In the genomic region with DNA sequence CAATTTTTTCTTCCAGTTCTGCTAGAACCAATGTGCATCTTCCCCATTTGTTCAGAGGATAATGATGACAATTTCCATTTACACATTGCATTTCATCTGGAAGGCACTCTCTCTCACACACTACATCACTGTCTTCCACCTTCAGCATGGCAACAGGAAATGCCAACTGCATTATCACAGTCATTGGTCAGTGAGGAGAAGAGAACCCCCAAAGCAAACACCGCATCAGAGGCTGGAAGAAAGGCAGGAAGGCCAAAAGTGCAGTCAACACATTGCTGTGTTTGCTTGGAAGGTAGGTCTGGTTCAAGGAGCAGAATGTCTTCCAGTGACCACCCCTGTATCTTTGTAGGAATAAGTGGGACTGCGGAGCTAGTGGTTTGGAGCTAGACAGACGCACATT, we compare ENCODE assay signal across 13 cellular contexts.
DNase-seq lines count a peak whose midpoint lies in the region; ATAC-seq lines count a peak whose summit lies in the region.
"Had no signal": no experiment of that assay in that cellular context is flagged by ENCODE, and none has a peak within 500 bp of the region (broad histone marks: within the 10 kb centered on the region; RNA-seq: fewer than 3 reads in every experiment).

No MANE protein-coding gene starts in this region.

- DNase-seq in EH (ENCODE audit: low read depth): peak; percentile 59
- DNase-seq in M059J (ENCODE audit: low read depth): peak; percentile 41
- DNase-seq in T47D (ENCODE audit: low read depth in 1 of 2, low spot score in 1 of 2): peak; percentile 27 to 87
- peak; percentile 21 for DNase-seq in mesenchymal stem cell
- DNase-seq in pons (ENCODE audit: low spot score): no peak
- no peak for DNase-seq in NCI-H2107 (lab: John Stamatoyannopoulos, UW)
- no peak for DNase-seq in HPDE6-E6E7 (ENCODE audit: extremely low spot score)
- DNase-seq in naive thymus-derived CD4-positive, alpha-beta T cell: no peak
- DNase-seq: adrenal gland, psoas muscle, SHP77 treated with DMSO at 0.1 percent for 48 hours had no signal

- peak overlapping the region in 1 of 2 experiments; percentile 10 for H2BK12ac ChIP-seq in mesenchymal stem cell (ENCODE audit: low read length in 2 of 2)

- no peak overlapping the region for H3K18ac ChIP-seq in mesenchymal stem cell (ENCODE audit: low read depth in 1 of 2, low read length in 2 of 2)

- no peak overlapping the region for H3K4me2 ChIP-seq in mesenchymal stem cell (ENCODE audit: low read length, poor library complexity, severe bottlenecking)

- CTCF ChIA-PET in naive thymus-derived CD4-positive, alpha-beta T cell (lab: Charles Lee): no interaction called here

- H2BK5ac ChIP-seq in mesenchymal stem cell (ENCODE audit: low read depth, low read length, poor library complexity, severe bottlenecking): no peak overlapping the region

- no peaks in the 10 kb centered on the region for H3K79me1 ChIP-seq in mesenchymal stem cell (replicated peaks; ENCODE audit: low read length, poor library complexity, severe bottlenecking)

- peaks cover 0 to 15% (median 8%) of the 10 kb centered on the region in 5 donors for H3K27me3 Mint-ChIP-seq in naive thymus-derived CD4-positive, alpha-beta T cell

- intact Hi-C loops in naive thymus-derived CD4-positive, alpha-beta T cell (cut with micrococcal nuclease): no loop called here

- H4K91ac ChIP-seq in mesenchymal stem cell (ENCODE audit: low read length): no peak overlapping the region

- H3K9ac ChIP-seq in mesenchymal stem cell (ENCODE audit: low read length): no peak overlapping the region

- H3K4me3 Mint-ChIP-seq in naive thymus-derived CD4-positive, alpha-beta T cell: no peak overlapping the region

- no peak overlapping the region for H3K4me3 ChIP-seq in mesenchymal stem cell (ENCODE audit: insufficient read depth in 1 of 2, low read depth in 1 of 2, low read length in 2 of 2)
- H3K4me3 ChIP-seq in naive thymus-derived CD4-positive, alpha-beta T cell (ENCODE audit: low read length): no peak overlapping the region
- H3K4me3 ChIP-seq: adrenal gland, psoas muscle had no signal

- H3K27ac Mint-ChIP-seq in naive thymus-derived CD4-positive, alpha-beta T cell: no peak overlapping the region

- no peak overlapping the region for H2AK5ac ChIP-seq in mesenchymal stem cell (ENCODE audit: low read length, severe bottlenecking)

- H3K4ac ChIP-seq in mesenchymal stem cell (ENCODE audit: low read depth in 1 of 2, low read length in 2 of 2): no peak overlapping the region

- POLR2A ChIA-PET in naive thymus-derived CD4-positive, alpha-beta T cell (lab: Charles Lee): no interaction called here

- no peak overlapping the region for H2BK15ac ChIP-seq in mesenchymal stem cell (ENCODE audit: low read depth, poor library complexity, severe bottlenecking)

- H3K36me3 ChIP-seq in mesenchymal stem cell (ENCODE audit: control insufficient read depth in 1 of 2, insufficient read depth in 2 of 2, low read depth in 1 of 2, low read length in 2 of 2): no peaks in the 10 kb centered on the region
- H3K36me3 ChIP-seq in naive thymus-derived CD4-positive, alpha-beta T cell (ENCODE audit: control insufficient read depth in 2 of 3, insufficient read depth in 3 of 3, low read length in 3 of 3): no peaks in the 10 kb centered on the region
- H3K36me3 ChIP-seq: adrenal gland had no signal

- H3K27ac ChIP-seq in mesenchymal stem cell (ENCODE audit: low read length, poor library complexity, severe bottlenecking): no peak overlapping the region
- H3K27ac ChIP-seq in naive thymus-derived CD4-positive, alpha-beta T cell (ENCODE audit: low read depth, low read length): no peak overlapping the region
- H3K27ac ChIP-seq: adrenal gland, C4-2B, psoas muscle, VCaP had no signal

- H3K14ac ChIP-seq in mesenchymal stem cell (ENCODE audit: low read length in 2 of 2): no peak overlapping the region

- 80% methylated on average over 3 of the region's 3 CpGs for WGBS in mesenchymal stem cell

- H3K27me3 ChIP-seq in mesenchymal stem cell (ENCODE audit: control insufficient read depth in 1 of 2, insufficient read depth in 1 of 2, low read length in 2 of 2): no peaks in the 10 kb centered on the region
- H3K27me3 ChIP-seq in naive thymus-derived CD4-positive, alpha-beta T cell (ENCODE audit: control insufficient read depth in 2 of 2, insufficient read depth in 2 of 2, low read length in 2 of 2): no peaks in the 10 kb centered on the region
- H3K27me3 ChIP-seq: adrenal gland had no signal

- no peaks in the 10 kb centered on the region for H3K9me3 Mint-ChIP-seq in naive thymus-derived CD4-positive, alpha-beta T cell

- H3K4me1 ChIP-seq in mesenchymal stem cell (ENCODE audit: control insufficient read depth, insufficient read depth, low read depth, low read length): peaks cover 3% of the 10 kb centered on the region
- H3K4me1 ChIP-seq in naive thymus-derived CD4-positive, alpha-beta T cell (ENCODE audit: control insufficient read depth in 2 of 2, insufficient read depth in 2 of 2, low read length in 2 of 2): no peaks in the 10 kb centered on the region

- no peak overlapping the region for H2AFZ ChIP-seq in mesenchymal stem cell (ENCODE audit: low read depth, low read length)

- in situ Hi-C loops in T47D (cut with HindIII; ENCODE audit: low pct_unique_long_range_greater_than_20kb, low sequenced_read_pairs): no loop called here

- peaks cover 11% of the 10 kb centered on the region for H3K9me3 ChIP-seq in mesenchymal stem cell (ENCODE audit: control insufficient read depth, low read length)
- no peaks in the 10 kb centered on the region for H3K9me3 ChIP-seq in naive thymus-derived CD4-positive, alpha-beta T cell (ENCODE audit: control insufficient read depth in 2 of 3, low read length in 3 of 3)
- H3K9me3 ChIP-seq: adrenal gland, psoas muscle had no signal

- H3K4me1 Mint-ChIP-seq in naive thymus-derived CD4-positive, alpha-beta T cell: peaks cover 0 to 2% (median 0%) of the 10 kb centered on the region in 7 donors

- H3K36me3 Mint-ChIP-seq in naive thymus-derived CD4-positive, alpha-beta T cell: no peaks in the 10 kb centered on the region

- H4K8ac ChIP-seq in mesenchymal stem cell (ENCODE audit: low read length): no peak overlapping the region

- no peak overlapping the region for H2BK120ac ChIP-seq in mesenchymal stem cell (ENCODE audit: low read depth, low read length)

- ATAC-seq in naive thymus-derived CD4-positive, alpha-beta T cell: no peak
- ATAC-seq: psoas muscle had no signal

- no peak overlapping the region for H3K23ac ChIP-seq in mesenchymal stem cell (ENCODE audit: low read length in 2 of 2)

Comparison
In these comparisons a context has a peak if more than half of its experiments do, and no peak if none do; other contexts are left out.
1. DNase-seq: peak in EH (single experiment), M059J (single experiment), T47D (2 of 2) and mesenchymal stem cell (single experiment); none in pons (single experiment), NCI-H2107 (single experiment), HPDE6-E6E7 (single experiment) and naive thymus-derived CD4-positive, alpha-beta T cell (0 of 9).